Comparison of ENCODE assay signal across 1 cellular context in genomic region chr17:45345554-45346254, GRCh38.
A peak's percentile ranks its signal among the peaks of the same experiment; 100 is the strongest.
TF ChIP-seq lines count a peak whose summit lies in the region.

No MANE protein-coding gene starts in this region.

TF ChIP-seq in HEK293, 187 proteins besides CTCF, POLR2A, EP300 and RAD21 (continued from another document):
- TF ChIP-seq, protein P1, sequence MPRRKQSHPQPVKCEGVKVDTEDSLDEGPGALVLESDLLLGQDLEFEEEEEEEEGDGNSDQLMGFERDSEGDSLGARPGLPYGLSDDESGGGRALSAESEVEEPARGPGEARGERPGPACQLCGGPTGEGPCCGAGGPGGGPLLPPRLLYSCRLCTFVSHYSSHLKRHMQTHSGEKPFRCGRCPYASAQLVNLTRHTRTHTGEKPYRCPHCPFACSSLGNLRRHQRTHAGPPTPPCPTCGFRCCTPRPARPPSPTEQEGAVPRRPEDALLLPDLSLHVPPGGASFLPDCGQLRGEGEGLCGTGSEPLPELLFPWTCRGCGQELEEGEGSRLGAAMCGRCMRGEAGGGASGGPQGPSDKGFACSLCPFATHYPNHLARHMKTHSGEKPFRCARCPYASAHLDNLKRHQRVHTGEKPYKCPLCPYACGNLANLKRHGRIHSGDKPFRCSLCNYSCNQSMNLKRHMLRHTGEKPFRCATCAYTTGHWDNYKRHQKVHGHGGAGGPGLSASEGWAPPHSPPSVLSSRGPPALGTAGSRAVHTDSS (tag by site-specific recombination; IDR thresholded peaks at IDR 0.05): no peak; the same call in 1 of the 2 replicates
- TF ChIP-seq ZNF335 (tag by site-specific recombination; conservative IDR thresholded peaks at IDR 0.05) (no peak), ZNF585B (tag by site-specific recombination; IDR thresholded peaks at IDR 0.05) (no peak), ZNF184 (tag by site-specific recombination; IDR thresholded peaks at IDR 0.05) (no peak), ZNF114 (tag by site-specific recombination; IDR thresholded peaks at IDR 0.05) (no peak), SP2 (tag by site-specific recombination; IDR thresholded peaks at IDR 0.05) (peak; percentile 12; the same call in 1 of the 2 replicates), ZFHX2 (tag by site-specific recombination; conservative IDR thresholded peaks at IDR 0.05) (no peak), ZNF555 (tag by site-specific recombination; conservative IDR thresholded peaks at IDR 0.05) (no peak), ZNF398 (tag by site-specific recombination; IDR thresholded peaks at IDR 0.05) (peak; percentile 54), ZNF169 (tag by site-specific recombination; IDR thresholded peaks at IDR 0.05) (no peak), ZNF544 (tag by site-specific recombination; IDR thresholded peaks at IDR 0.05) (no peak), PRDM1 (tag by site-specific recombination; IDR thresholded peaks at IDR 0.05) (no peak), ZNF670 (tag by site-specific recombination; IDR thresholded peaks at IDR 0.05; ENCODE audit: low read depth) (no peak), YY1 (tag by site-specific recombination; IDR thresholded peaks at IDR 0.05) (no peak), MEIS1 (CRISPR knock-in tag; IDR thresholded peaks at IDR 0.05; ENCODE audit: borderline replicate concordance) (peak; percentile 97), ZFP41 (tag by site-specific recombination; IDR thresholded peaks at IDR 0.05; ENCODE audit: borderline replicate concordance) (no peak), ZNF645 (tag by site-specific recombination; IDR thresholded peaks at IDR 0.05) (no peak), ZNF654 (tag by site-specific recombination; IDR thresholded peaks at IDR 0.05; ENCODE audit: low read depth) (no peak), ZNF692 (tag by site-specific recombination; IDR thresholded peaks at IDR 0.05) (peak; percentile 81; the same call in 1 of the 2 replicates), GLIS1 (tag by site-specific recombination; IDR thresholded peaks at IDR 0.05) (peak; percentile 98), ZNF23 (tag by site-specific recombination; IDR thresholded peaks at IDR 0.05; ENCODE audit: borderline replicate concordance) (no peak), ZSCAN23 (tag by site-specific recombination; IDR thresholded peaks at IDR 0.05) (no peak), ZNF221 (tag by site-specific recombination; IDR thresholded peaks at IDR 0.05; ENCODE audit: borderline replicate concordance) (no peak), ZXDB (tag by site-specific recombination; IDR thresholded peaks at IDR 0.05) (peak; percentile 87), ZBTB26 (tag by site-specific recombination; optimal IDR thresholded peaks at IDR 0.05) (no peak), REST (tag by site-specific recombination; IDR thresholded peaks at IDR 0.05) (no peak), YY2 (tag by site-specific recombination; IDR thresholded peaks at IDR 0.05) (no peak), ZNF514 (tag by site-specific recombination; IDR thresholded peaks at IDR 0.05) (no peak), ZNF677 (tag by site-specific recombination; IDR thresholded peaks at IDR 0.05) (no peak), SP7 (tag by site-specific recombination; IDR thresholded peaks at IDR 0.05) (peak; percentile 97), SP3 (tag by site-specific recombination; IDR thresholded peaks at IDR 0.05) (no peak), ATF2 (tag by site-specific recombination; IDR thresholded peaks at IDR 0.05; ENCODE audit: low read depth) (peak; percentile 34; the same call in 1 of the 2 replicates), ZSCAN30 (tag by site-specific recombination; IDR thresholded peaks at IDR 0.05) (peak; percentile 76; the same call in 1 of the 2 replicates), REPIN1 (tag by site-specific recombination; IDR thresholded peaks at IDR 0.05; ENCODE audit: low read depth) (no peak)
- TF ChIP-seq, protein P2, sequence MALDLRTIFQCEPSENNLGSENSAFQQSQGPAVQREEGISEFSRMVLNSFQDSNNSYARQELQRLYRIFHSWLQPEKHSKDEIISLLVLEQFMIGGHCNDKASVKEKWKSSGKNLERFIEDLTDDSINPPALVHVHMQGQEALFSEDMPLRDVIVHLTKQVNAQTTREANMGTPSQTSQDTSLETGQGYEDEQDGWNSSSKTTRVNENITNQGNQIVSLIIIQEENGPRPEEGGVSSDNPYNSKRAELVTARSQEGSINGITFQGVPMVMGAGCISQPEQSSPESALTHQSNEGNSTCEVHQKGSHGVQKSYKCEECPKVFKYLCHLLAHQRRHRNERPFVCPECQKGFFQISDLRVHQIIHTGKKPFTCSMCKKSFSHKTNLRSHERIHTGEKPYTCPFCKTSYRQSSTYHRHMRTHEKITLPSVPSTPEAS (tag by site-specific recombination; IDR thresholded peaks at IDR 0.05): no peak
- TF ChIP-seq, protein P3, sequence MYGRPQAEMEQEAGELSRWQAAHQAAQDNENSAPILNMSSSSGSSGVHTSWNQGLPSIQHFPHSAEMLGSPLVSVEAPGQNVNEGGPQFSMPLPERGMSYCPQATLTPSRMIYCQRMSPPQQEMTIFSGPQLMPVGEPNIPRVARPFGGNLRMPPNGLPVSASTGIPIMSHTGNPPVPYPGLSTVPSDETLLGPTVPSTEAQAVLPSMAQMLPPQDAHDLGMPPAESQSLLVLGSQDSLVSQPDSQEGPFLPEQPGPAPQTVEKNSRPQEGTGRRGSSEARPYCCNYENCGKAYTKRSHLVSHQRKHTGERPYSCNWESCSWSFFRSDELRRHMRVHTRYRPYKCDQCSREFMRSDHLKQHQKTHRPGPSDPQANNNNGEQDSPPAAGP (tag by site-specific recombination; IDR thresholded peaks at IDR 0.05): no peak
- TF ChIP-seq, protein P4, sequence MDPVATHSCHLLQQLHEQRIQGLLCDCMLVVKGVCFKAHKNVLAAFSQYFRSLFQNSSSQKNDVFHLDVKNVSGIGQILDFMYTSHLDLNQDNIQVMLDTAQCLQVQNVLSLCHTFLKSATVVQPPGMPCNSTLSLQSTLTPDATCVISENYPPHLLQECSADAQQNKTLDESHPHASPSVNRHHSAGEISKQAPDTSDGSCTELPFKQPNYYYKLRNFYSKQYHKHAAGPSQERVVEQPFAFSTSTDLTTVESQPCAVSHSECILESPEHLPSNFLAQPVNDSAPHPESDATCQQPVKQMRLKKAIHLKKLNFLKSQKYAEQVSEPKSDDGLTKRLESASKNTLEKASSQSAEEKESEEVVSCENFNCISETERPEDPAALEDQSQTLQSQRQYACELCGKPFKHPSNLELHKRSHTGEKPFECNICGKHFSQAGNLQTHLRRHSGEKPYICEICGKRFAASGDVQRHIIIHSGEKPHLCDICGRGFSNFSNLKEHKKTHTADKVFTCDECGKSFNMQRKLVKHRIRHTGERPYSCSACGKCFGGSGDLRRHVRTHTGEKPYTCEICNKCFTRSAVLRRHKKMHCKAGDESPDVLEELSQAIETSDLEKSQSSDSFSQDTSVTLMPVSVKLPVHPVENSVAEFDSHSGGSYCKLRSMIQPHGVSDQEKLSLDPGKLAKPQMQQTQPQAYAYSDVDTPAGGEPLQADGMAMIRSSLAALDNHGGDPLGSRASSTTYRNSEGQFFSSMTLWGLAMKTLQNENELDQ (tag by site-specific recombination; IDR thresholded peaks at IDR 0.05; ENCODE audit: low read depth): no peak
